Comparison of ENCODE assay signal across 8 cellular contexts in the genomic region with DNA sequence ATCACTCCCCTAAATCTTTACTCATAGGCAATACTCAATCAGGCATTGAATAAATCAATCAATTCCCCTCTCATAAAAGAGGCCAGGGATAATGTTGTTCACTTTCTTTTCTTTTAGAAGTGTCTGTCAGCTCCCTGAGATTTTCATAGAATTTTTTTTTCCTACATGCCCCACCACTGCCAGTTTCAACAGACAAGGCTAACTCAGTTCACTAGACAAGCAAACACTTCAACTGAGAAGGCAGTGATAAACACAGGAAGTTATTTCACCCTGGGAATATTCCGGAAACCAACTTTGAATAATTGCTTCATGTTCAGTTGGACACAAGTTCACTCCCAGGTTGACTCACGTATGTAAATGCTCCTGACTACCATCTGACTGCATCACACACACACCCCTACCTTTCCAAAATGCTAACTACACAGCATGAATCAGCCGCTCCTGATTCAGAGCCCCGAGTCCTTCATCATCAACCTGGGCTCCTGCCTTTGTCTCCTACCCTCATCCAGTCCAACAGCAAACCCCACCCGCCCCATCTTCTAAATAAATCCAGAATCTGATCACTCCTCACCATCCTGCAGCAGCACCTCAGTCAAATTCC.
DNase-seq lines count a peak whose midpoint lies in the region; ATAC-seq and TF ChIP-seq lines count a peak whose summit lies in the region.

No MANE protein-coding gene starts in this region.

- no peaks in the 10 kb centered on the region for H3K79me1 ChIP-seq in mesenchymal stem cell (replicated peaks; ENCODE audit: low read length, poor library complexity, severe bottlenecking)

- H4K91ac ChIP-seq in mesenchymal stem cell (ENCODE audit: low read length) = peak overlapping the region; percentile 54

- peak overlapping the region in 1 of 2 experiments; percentile 98 for H2BK12ac ChIP-seq in mesenchymal stem cell (ENCODE audit: low read length in 2 of 2)

- ATAC-seq in HG02759 (IDR thresholded peaks at IDR 0.05; ENCODE audit: unreplicated experiment) = peak; percentile 69

- H3K9me3 ChIP-seq in mesenchymal stem cell (ENCODE audit: control insufficient read depth, low read length) = no peaks in the 10 kb centered on the region

- peak overlapping the region; percentile 78 for H2BK120ac ChIP-seq in mesenchymal stem cell (ENCODE audit: low read depth, low read length)

- in situ Hi-C loops in brain microvascular endothelial cell (cut with HindIII; ENCODE audit: low pct_ligation_motif_present, low sequenced_read_pairs) = no loop called here

- peak overlapping the region in 1 of 2 experiments; percentile 91 for H3K18ac ChIP-seq in mesenchymal stem cell (ENCODE audit: low read depth in 1 of 2, low read length in 2 of 2)

- no peak overlapping the region for H3K23ac ChIP-seq in mesenchymal stem cell (ENCODE audit: low read length in 2 of 2)

- no peak overlapping the region for H3K14ac ChIP-seq in mesenchymal stem cell (ENCODE audit: low read length in 2 of 2)

- H3K27ac ChIP-seq in brain microvascular endothelial cell (peak overlapping the region; percentile 74), mesenchymal stem cell (ENCODE audit: low read length, poor library complexity, severe bottlenecking) (peak overlapping the region; percentile 62)

- H3K4me3 ChIP-seq in brain microvascular endothelial cell (ENCODE audit: low read depth, low read length) = no peak overlapping the region
- H3K4me3 ChIP-seq in mesenchymal stem cell (ENCODE audit: insufficient read depth in 1 of 2, low read depth in 1 of 2, low read length in 2 of 2) = no peak overlapping the region

- H3K4me2 ChIP-seq in mesenchymal stem cell (ENCODE audit: low read length, poor library complexity, severe bottlenecking) = no peak overlapping the region

- peak overlapping the region; percentile 75 for H2AK5ac ChIP-seq in mesenchymal stem cell (ENCODE audit: low read length, severe bottlenecking)

- WGBS in mesenchymal stem cell = 20% methylated on average over 5 of the region's 5 CpGs

- TF ChIP-seq CTCF in brain microvascular endothelial cell (IDR thresholded peaks at IDR 0.05; ENCODE audit: low read depth, low read length, missing control alignments) = no peak

- no peaks in the 10 kb centered on the region for H3K27me3 ChIP-seq in brain microvascular endothelial cell (replicated peaks)
- H3K27me3 ChIP-seq in mesenchymal stem cell (ENCODE audit: control insufficient read depth in 1 of 2, insufficient read depth in 1 of 2, low read length in 2 of 2) = no peaks in the 10 kb centered on the region

- peak overlapping the region; percentile 70 for H3K9ac ChIP-seq in mesenchymal stem cell (ENCODE audit: low read length)

- H2BK5ac ChIP-seq in mesenchymal stem cell (ENCODE audit: low read depth, low read length, poor library complexity, severe bottlenecking) = no peak overlapping the region

- H3K36me3 ChIP-seq in brain microvascular endothelial cell (replicated peaks) = no peaks in the 10 kb centered on the region
- H3K36me3 ChIP-seq in mesenchymal stem cell (ENCODE audit: control insufficient read depth in 1 of 2, insufficient read depth in 2 of 2, low read depth in 1 of 2, low read length in 2 of 2) = no peaks in the 10 kb centered on the region

- H2AFZ ChIP-seq in mesenchymal stem cell (ENCODE audit: low read depth, low read length) = peak overlapping the region; percentile 1

- peaks cover 3% of the 10 kb centered on the region for H3K4me1 ChIP-seq in mesenchymal stem cell (ENCODE audit: control insufficient read depth, insufficient read depth, low read depth, low read length)

- peak; percentile 58 for DNase-seq in stimulated activated CD4-positive, alpha-beta T cell treated with anti-CD3 and anti-CD28 coated beads, Interleukin-15, amount 100 ng/mL, for 24 hours
- DNase-seq in stimulated activated CD4-positive, alpha-beta T cell treated with anti-CD3 and anti-CD28 coated beads, Interleukin-4, amount 100 ng/mL, for 1 hour = no peak
- peak; percentile 81 for DNase-seq in NCI-H1436 treated with DMSO at 0.1 percent for 48 hours (lab: John Stamatoyannopoulos, UW)
- peak; percentile 91 for DNase-seq in brain microvascular endothelial cell
- peak; percentile 93 for DNase-seq in mesenchymal stem cell
- DNase-seq in NCI-H2171 treated with DMSO at 0.1 percent for 48 hours (lab: John Stamatoyannopoulos, UW) = no peak
- no peak for DNase-seq in activated CD8-positive, alpha-beta memory T cell treated with anti-CD3 and anti-CD28 coated beads for 24 hours

- H4K8ac ChIP-seq in mesenchymal stem cell (ENCODE audit: low read length) = peak overlapping the region; percentile 92

- peak overlapping the region; percentile 1 to 91 for H3K4ac ChIP-seq in mesenchymal stem cell (ENCODE audit: low read depth in 1 of 2, low read length in 2 of 2)

- H2BK15ac ChIP-seq in mesenchymal stem cell (ENCODE audit: low read depth, poor library complexity, severe bottlenecking) = no peak overlapping the region

Comparison
In these comparisons a context has a peak if more than half of its experiments do, and no peak if none do; other contexts are left out.
1. DNase-seq: peak in stimulated activated CD4-positive, alpha-beta T cell treated with anti-CD3 and anti-CD28 coated beads, Interleukin-15, amount 100 ng/mL, for 24 hours (single experiment), NCI-H1436 treated with DMSO at 0.1 percent for 48 hours (single experiment), brain microvascular endothelial cell (single experiment) and mesenchymal stem cell (single experiment); none in stimulated activated CD4-positive, alpha-beta T cell treated with anti-CD3 and anti-CD28 coated beads, Interleukin-4, amount 100 ng/mL, for 1 hour (single experiment), NCI-H2171 treated with DMSO at 0.1 percent for 48 hours (single experiment) and activated CD8-positive, alpha-beta memory T cell treated with anti-CD3 and anti-CD28 coated beads for 24 hours (single experiment).